ENCODE assay signal across 1 cellular context in genomic region chr11:77035580-77035979, GRCh38.
TF ChIP-seq lines count a peak whose summit lies in the region.

No MANE protein-coding gene starts in this region.

TF ChIP-seq in A549, 52 proteins besides CTCF, POLR2A, EP300 and RAD21 (continued from another document):
- TF ChIP-seq BCL3 (IDR thresholded peaks at IDR 0.05) = no peak
- no peak for TF ChIP-seq USF2 (IDR thresholded peaks at IDR 0.05)
- TF ChIP-seq PBX3 (IDR thresholded peaks at IDR 0.05) = no peak
- TF ChIP-seq NFE2L2 (conservative IDR thresholded peaks at IDR 0.05; ENCODE audit: low read length) = no peak
- TF ChIP-seq SMC3 (IDR thresholded peaks at IDR 0.05) = no peak
- no peak for TF ChIP-seq MAFK (IDR thresholded peaks at IDR 0.05; ENCODE audit: partially characterized antibody)
- TF ChIP-seq E2F6 (IDR thresholded peaks at IDR 0.05; ENCODE audit: borderline replicate concordance, low read depth) = no peak
- no peak for TF ChIP-seq ZSCAN20 (CRISPR knock-in tag; IDR thresholded peaks at IDR 0.05)
- TF ChIP-seq, protein P1, sequence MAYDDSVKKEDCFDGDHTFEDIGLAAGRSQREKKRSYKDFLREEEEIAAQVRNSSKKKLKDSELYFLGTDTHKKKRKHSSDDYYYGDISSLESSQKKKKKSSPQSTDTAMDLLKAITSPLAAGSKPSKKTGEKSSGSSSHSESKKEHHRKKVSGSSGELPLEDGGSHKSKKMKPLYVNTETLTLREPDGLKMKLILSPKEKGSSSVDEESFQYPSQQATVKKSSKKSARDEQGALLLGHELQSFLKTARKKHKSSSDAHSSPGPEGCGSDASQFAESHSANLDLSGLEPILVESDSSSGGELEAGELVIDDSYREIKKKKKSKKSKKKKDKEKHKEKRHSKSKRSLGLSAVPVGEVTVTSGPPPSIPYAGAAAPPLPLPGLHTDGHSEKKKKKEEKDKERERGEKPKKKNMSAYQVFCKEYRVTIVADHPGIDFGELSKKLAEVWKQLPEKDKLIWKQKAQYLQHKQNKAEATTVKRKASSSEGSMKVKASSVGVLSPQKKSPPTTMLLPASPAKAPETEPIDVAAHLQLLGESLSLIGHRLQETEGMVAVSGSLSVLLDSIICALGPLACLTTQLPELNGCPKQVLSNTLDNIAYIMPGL (CRISPR knock-in tag; IDR thresholded peaks at IDR 0.05; ENCODE audit: borderline replicate concordance) = no peak
- no peak for TF ChIP-seq RARB (CRISPR knock-in tag; IDR thresholded peaks at IDR 0.05)
- no peak for TF ChIP-seq CBX2 (IDR thresholded peaks at IDR 0.05; ENCODE audit: borderline replicate concordance, low read depth)
- TF ChIP-seq JUNB (IDR thresholded peaks at IDR 0.05) = no peak
- no peak for TF ChIP-seq FOSL2 (IDR thresholded peaks at IDR 0.05)
- no peak for TF ChIP-seq FOSL2 (CRISPR knock-in tag; IDR thresholded peaks at IDR 0.05)
- TF ChIP-seq EHF (CRISPR knock-in tag; IDR thresholded peaks at IDR 0.05) = no peak
- TF ChIP-seq TP53 (CRISPR knock-in tag; IDR thresholded peaks at IDR 0.05) = no peak
- no peak for TF ChIP-seq JUN (IDR thresholded peaks at IDR 0.05)
- TF ChIP-seq, protein P2, sequence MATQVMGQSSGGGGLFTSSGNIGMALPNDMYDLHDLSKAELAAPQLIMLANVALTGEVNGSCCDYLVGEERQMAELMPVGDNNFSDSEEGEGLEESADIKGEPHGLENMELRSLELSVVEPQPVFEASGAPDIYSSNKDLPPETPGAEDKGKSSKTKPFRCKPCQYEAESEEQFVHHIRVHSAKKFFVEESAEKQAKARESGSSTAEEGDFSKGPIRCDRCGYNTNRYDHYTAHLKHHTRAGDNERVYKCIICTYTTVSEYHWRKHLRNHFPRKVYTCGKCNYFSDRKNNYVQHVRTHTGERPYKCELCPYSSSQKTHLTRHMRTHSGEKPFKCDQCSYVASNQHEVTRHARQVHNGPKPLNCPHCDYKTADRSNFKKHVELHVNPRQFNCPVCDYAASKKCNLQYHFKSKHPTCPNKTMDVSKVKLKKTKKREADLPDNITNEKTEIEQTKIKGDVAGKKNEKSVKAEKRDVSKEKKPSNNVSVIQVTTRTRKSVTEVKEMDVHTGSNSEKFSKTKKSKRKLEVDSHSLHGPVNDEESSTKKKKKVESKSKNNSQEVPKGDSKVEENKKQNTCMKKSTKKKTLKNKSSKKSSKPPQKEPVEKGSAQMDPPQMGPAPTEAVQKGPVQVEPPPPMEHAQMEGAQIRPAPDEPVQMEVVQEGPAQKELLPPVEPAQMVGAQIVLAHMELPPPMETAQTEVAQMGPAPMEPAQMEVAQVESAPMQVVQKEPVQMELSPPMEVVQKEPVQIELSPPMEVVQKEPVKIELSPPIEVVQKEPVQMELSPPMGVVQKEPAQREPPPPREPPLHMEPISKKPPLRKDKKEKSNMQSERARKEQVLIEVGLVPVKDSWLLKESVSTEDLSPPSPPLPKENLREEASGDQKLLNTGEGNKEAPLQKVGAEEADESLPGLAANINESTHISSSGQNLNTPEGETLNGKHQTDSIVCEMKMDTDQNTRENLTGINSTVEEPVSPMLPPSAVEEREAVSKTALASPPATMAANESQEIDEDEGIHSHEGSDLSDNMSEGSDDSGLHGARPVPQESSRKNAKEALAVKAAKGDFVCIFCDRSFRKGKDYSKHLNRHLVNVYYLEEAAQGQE (IDR thresholded peaks at IDR 0.05) = no peak
- TF ChIP-seq ZFP36 (IDR thresholded peaks at IDR 0.05; ENCODE audit: borderline replicate concordance, partially characterized antibody) = no peak
- TF ChIP-seq KDM5A (IDR thresholded peaks at IDR 0.05) = no peak
